2 cellular contexts compared by ENCODE assay signal in the genomic region with DNA sequence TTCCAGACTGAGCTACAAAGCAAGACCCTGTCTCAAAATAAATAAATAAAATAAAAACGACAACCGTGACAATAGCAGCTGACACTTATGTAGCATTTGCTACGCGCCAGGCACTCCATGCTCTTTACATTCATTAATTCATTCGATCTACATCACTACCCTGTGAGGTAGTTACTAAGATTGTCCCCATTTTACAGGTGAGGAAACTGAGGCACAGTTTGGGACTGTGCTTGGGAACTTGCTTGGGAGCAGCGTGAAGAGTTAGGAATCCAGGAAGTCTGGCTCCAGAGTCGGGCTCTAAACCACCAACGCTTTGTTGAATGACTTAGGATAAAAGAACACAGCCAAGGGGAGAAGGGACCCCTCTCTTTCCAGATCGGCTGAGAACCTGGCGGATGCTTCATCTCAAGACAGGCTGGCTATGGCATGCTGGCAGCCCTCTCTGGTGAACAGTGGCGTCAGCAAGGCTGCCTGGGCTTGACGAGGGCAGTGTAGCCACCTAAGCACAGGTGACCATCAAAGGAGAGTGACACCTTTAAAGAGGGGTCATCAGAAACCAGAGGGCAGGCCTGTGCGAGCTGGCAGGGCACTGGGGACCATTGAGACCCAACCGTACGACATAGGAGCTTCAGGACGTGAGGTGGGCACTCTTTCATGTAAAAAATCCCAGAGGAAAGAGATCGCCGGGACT.
TF ChIP-seq lines count a peak whose summit lies in the region.

No MANE protein-coding gene starts in this region.

TF ChIP-seq in HEK293, 187 proteins besides CTCF, POLR2A, EP300 and RAD21:
- TF ChIP-seq SP7 (tag by site-specific recombination; IDR thresholded peaks at IDR 0.05) (no peak), OVOL3 (tag by site-specific recombination; IDR thresholded peaks at IDR 0.05) (no peak), ZNF23 (tag by site-specific recombination; IDR thresholded peaks at IDR 0.05; ENCODE audit: borderline replicate concordance) (no peak), ZNF335 (tag by site-specific recombination; conservative IDR thresholded peaks at IDR 0.05) (peak; percentile 91)
TF ChIP-seq in HEK293: peak in this region for 1.

TF ChIP-seq in HepG2, 621 proteins besides CTCF, POLR2A, EP300 and RAD21 (continues in another document):
- TF ChIP-seq ATF7 (IDR thresholded peaks at IDR 0.05): no peak
- no peak for TF ChIP-seq ATF7 (CRISPR knock-in tag; IDR thresholded peaks at IDR 0.05)
- no peak for TF ChIP-seq ETV5 (CRISPR knock-in tag; IDR thresholded peaks at IDR 0.05; ENCODE audit: borderline replicate concordance)
- no peak for TF ChIP-seq CHD4 (IDR thresholded peaks at IDR 0.05; ENCODE audit: borderline replicate concordance, low read length)
- TF ChIP-seq, protein P1, sequence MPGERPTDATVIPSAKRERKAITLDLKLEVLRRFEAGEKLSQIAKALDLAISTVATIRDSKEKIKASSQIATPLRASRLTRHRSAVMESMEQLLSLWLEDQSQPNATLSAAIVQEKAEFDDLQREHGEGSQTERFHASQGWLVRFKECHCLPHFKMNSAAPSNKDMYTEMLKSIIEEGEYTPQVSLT (CRISPR knock-in tag; IDR thresholded peaks at IDR 0.05; ENCODE audit: borderline replicate concordance, low read depth): no peak
- no peak for TF ChIP-seq RFXAP (CRISPR knock-in tag; IDR thresholded peaks at IDR 0.05; ENCODE audit: borderline replicate concordance)
- TF ChIP-seq SMAD3 (CRISPR knock-in tag; IDR thresholded peaks at IDR 0.05): no peak
- TF ChIP-seq ZSCAN12 (CRISPR knock-in tag; IDR thresholded peaks at IDR 0.05): no peak
- TF ChIP-seq, protein P2, sequence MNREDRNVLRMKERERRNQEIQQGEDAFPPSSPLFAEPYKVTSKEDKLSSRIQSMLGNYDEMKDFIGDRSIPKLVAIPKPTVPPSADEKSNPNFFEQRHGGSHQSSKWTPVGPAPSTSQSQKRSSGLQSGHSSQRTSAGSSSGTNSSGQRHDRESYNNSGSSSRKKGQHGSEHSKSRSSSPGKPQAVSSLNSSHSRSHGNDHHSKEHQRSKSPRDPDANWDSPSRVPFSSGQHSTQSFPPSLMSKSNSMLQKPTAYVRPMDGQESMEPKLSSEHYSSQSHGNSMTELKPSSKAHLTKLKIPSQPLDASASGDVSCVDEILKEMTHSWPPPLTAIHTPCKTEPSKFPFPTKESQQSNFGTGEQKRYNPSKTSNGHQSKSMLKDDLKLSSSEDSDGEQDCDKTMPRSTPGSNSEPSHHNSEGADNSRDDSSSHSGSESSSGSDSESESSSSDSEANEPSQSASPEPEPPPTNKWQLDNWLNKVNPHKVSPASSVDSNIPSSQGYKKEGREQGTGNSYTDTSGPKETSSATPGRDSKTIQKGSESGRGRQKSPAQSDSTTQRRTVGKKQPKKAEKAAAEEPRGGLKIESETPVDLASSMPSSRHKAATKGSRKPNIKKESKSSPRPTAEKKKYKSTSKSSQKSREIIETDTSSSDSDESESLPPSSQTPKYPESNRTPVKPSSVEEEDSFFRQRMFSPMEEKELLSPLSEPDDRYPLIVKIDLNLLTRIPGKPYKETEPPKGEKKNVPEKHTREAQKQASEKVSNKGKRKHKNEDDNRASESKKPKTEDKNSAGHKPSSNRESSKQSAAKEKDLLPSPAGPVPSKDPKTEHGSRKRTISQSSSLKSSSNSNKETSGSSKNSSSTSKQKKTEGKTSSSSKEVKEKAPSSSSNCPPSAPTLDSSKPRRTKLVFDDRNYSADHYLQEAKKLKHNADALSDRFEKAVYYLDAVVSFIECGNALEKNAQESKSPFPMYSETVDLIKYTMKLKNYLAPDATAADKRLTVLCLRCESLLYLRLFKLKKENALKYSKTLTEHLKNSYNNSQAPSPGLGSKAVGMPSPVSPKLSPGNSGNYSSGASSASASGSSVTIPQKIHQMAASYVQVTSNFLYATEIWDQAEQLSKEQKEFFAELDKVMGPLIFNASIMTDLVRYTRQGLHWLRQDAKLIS (CRISPR knock-in tag; IDR thresholded peaks at IDR 0.05): no peak
- TF ChIP-seq CC2D1A (CRISPR knock-in tag; IDR thresholded peaks at IDR 0.05): no peak
- no peak; the same call in 1 of the 2 replicates for TF ChIP-seq ZNF773 (CRISPR knock-in tag; IDR thresholded peaks at IDR 0.05; ENCODE audit: borderline replicate concordance)
- TF ChIP-seq, protein P3, sequence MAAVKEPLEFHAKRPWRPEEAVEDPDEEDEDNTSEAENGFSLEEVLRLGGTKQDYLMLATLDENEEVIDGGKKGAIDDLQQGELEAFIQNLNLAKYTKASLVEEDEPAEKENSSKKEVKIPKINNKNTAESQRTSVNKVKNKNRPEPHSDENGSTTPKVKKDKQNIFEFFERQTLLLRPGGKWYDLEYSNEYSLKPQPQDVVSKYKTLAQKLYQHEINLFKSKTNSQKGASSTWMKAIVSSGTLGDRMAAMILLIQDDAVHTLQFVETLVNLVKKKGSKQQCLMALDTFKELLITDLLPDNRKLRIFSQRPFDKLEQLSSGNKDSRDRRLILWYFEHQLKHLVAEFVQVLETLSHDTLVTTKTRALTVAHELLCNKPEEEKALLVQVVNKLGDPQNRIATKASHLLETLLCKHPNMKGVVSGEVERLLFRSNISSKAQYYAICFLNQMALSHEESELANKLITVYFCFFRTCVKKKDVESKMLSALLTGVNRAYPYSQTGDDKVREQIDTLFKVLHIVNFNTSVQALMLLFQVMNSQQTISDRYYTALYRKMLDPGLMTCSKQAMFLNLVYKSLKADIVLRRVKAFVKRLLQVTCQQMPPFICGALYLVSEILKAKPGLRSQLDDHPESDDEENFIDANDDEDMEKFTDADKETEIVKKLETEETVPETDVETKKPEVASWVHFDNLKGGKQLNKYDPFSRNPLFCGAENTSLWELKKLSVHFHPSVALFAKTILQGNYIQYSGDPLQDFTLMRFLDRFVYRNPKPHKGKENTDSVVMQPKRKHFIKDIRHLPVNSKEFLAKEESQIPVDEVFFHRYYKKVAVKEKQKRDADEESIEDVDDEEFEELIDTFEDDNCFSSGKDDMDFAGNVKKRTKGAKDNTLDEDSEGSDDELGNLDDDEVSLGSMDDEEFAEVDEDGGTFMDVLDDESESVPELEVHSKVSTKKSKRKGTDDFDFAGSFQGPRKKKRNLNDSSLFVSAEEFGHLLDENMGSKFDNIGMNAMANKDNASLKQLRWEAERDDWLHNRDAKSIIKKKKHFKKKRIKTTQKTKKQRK (IDR thresholded peaks at IDR 0.05; ENCODE audit: low read length): no peak
- TF ChIP-seq GABPB1 (CRISPR knock-in tag; IDR thresholded peaks at IDR 0.05): no peak
- TF ChIP-seq KAT8 (CRISPR knock-in tag; IDR thresholded peaks at IDR 0.05): no peak
- TF ChIP-seq ZNF619 (CRISPR knock-in tag; IDR thresholded peaks at IDR 0.05): no peak
- TF ChIP-seq POLR2G (IDR thresholded peaks at IDR 0.05; ENCODE audit: low read depth, low read length): no peak
- no peak for TF ChIP-seq ZSCAN20 (CRISPR knock-in tag; IDR thresholded peaks at IDR 0.05; ENCODE audit: borderline replicate concordance)
- no peak for TF ChIP-seq ZZZ3 (CRISPR knock-in tag; IDR thresholded peaks at IDR 0.05; ENCODE audit: borderline replicate concordance)
- 0 out of 2 replicates have a peak, but pooled peaks have one; percentile 5 for TF ChIP-seq RFX3 (CRISPR knock-in tag; IDR thresholded peaks at IDR 0.05)
- TF ChIP-seq SP5 (CRISPR knock-in tag; IDR thresholded peaks at IDR 0.05; ENCODE audit: borderline replicate concordance, low read depth): no peak
- no peak for TF ChIP-seq ZNF660 (CRISPR knock-in tag; IDR thresholded peaks at IDR 0.05; ENCODE audit: borderline replicate concordance, low read depth)
- no peak for TF ChIP-seq IKZF1 (IDR thresholded peaks at IDR 0.05)
- TF ChIP-seq, protein P4, sequence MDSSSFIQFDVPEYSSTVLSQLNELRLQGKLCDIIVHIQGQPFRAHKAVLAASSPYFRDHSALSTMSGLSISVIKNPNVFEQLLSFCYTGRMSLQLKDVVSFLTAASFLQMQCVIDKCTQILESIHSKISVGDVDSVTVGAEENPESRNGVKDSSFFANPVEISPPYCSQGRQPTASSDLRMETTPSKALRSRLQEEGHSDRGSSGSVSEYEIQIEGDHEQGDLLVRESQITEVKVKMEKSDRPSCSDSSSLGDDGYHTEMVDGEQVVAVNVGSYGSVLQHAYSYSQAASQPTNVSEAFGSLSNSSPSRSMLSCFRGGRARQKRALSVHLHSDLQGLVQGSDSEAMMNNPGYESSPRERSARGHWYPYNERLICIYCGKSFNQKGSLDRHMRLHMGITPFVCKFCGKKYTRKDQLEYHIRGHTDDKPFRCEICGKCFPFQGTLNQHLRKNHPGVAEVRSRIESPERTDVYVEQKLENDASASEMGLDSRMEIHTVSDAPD (CRISPR knock-in tag; IDR thresholded peaks at IDR 0.05): no peak
- TF ChIP-seq ZFP41 (CRISPR knock-in tag; IDR thresholded peaks at IDR 0.05; ENCODE audit: borderline replicate concordance): no peak
- no peak for TF ChIP-seq ATF7-NPFF (CRISPR knock-in tag; IDR thresholded peaks at IDR 0.05; ENCODE audit: low read depth)
- TF ChIP-seq ZNF570 (CRISPR knock-in tag; IDR thresholded peaks at IDR 0.05; ENCODE audit: borderline replicate concordance): no peak
- TF ChIP-seq, protein P5, sequence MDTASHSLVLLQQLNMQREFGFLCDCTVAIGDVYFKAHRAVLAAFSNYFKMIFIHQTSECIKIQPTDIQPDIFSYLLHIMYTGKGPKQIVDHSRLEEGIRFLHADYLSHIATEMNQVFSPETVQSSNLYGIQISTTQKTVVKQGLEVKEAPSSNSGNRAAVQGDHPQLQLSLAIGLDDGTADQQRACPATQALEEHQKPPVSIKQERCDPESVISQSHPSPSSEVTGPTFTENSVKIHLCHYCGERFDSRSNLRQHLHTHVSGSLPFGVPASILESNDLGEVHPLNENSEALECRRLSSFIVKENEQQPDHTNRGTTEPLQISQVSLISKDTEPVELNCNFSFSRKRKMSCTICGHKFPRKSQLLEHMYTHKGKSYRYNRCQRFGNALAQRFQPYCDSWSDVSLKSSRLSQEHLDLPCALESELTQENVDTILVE (CRISPR knock-in tag; IDR thresholded peaks at IDR 0.05): no peak
- TF ChIP-seq, protein P6, sequence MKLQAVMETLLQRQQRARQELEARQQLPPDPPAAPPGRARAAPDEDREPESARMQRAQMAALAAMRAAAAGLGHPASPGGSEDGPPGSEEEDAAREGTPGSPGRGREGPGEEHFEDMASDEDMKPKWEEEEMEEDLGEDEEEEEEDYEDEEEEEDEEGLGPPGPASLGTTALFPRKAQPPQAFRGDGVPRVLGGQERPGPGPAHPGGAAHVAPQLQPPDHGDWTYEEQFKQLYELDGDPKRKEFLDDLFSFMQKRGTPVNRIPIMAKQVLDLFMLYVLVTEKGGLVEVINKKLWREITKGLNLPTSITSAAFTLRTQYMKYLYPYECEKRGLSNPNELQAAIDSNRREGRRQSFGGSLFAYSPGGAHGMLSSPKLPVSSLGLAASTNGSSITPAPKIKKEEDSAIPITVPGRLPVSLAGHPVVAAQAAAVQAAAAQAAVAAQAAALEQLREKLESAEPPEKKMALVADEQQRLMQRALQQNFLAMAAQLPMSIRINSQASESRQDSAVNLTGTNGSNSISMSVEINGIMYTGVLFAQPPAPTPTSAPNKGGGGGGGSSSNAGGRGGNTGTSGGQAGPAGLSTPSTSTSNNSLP (IDR thresholded peaks at IDR 0.05; ENCODE audit: low read depth, low read length): no peak
- no peak for TF ChIP-seq ZFP36 (IDR thresholded peaks at IDR 0.05; ENCODE audit: borderline replicate concordance, low read depth, low read length, partially characterized antibody)
- no peak for TF ChIP-seq ZNF501 (CRISPR knock-in tag; IDR thresholded peaks at IDR 0.05)
- no peak for TF ChIP-seq PHF21A (CRISPR knock-in tag; IDR thresholded peaks at IDR 0.05)
- TF ChIP-seq ZSCAN31 (CRISPR knock-in tag; IDR thresholded peaks at IDR 0.05; ENCODE audit: low read depth): no peak
- 0 out of 2 replicates have a peak, but pooled peaks have one; percentile 54 for TF ChIP-seq PRMT3 (CRISPR knock-in tag; IDR thresholded peaks at IDR 0.05; ENCODE audit: borderline replicate concordance, low read depth)
- no peak for TF ChIP-seq SKI (IDR thresholded peaks at IDR 0.05; ENCODE audit: partially characterized antibody)
- TF ChIP-seq ZNF317 (CRISPR knock-in tag; IDR thresholded peaks at IDR 0.05): no peak
- TF ChIP-seq, protein P7, sequence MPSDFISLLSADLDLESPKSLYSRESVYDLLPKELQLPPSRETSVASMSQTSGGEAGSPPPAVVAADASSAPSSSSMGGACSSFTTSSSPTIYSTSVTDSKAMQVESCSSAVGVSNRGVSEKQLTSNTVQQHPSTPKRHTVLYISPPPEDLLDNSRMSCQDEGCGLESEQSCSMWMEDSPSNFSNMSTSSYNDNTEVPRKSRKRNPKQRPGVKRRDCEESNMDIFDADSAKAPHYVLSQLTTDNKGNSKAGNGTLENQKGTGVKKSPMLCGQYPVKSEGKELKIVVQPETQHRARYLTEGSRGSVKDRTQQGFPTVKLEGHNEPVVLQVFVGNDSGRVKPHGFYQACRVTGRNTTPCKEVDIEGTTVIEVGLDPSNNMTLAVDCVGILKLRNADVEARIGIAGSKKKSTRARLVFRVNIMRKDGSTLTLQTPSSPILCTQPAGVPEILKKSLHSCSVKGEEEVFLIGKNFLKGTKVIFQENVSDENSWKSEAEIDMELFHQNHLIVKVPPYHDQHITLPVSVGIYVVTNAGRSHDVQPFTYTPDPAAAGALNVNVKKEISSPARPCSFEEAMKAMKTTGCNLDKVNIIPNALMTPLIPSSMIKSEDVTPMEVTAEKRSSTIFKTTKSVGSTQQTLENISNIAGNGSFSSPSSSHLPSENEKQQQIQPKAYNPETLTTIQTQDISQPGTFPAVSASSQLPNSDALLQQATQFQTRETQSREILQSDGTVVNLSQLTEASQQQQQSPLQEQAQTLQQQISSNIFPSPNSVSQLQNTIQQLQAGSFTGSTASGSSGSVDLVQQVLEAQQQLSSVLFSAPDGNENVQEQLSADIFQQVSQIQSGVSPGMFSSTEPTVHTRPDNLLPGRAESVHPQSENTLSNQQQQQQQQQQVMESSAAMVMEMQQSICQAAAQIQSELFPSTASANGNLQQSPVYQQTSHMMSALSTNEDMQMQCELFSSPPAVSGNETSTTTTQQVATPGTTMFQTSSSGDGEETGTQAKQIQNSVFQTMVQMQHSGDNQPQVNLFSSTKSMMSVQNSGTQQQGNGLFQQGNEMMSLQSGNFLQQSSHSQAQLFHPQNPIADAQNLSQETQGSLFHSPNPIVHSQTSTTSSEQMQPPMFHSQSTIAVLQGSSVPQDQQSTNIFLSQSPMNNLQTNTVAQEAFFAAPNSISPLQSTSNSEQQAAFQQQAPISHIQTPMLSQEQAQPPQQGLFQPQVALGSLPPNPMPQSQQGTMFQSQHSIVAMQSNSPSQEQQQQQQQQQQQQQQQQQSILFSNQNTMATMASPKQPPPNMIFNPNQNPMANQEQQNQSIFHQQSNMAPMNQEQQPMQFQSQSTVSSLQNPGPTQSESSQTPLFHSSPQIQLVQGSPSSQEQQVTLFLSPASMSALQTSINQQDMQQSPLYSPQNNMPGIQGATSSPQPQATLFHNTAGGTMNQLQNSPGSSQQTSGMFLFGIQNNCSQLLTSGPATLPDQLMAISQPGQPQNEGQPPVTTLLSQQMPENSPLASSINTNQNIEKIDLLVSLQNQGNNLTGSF (CRISPR knock-in tag; IDR thresholded peaks at IDR 0.05): 0 out of 2 replicates have a peak, but pooled peaks have one; percentile 29
- TF ChIP-seq ZNF224 (CRISPR knock-in tag; IDR thresholded peaks at IDR 0.05): no peak
- no peak for TF ChIP-seq PRPF4 (IDR thresholded peaks at IDR 0.05; ENCODE audit: low read depth, low read length, poor library complexity, severe bottlenecking)
- no peak for TF ChIP-seq TP53 (CRISPR knock-in tag; conservative IDR thresholded peaks at IDR 0.05)
- TF ChIP-seq, protein P8, sequence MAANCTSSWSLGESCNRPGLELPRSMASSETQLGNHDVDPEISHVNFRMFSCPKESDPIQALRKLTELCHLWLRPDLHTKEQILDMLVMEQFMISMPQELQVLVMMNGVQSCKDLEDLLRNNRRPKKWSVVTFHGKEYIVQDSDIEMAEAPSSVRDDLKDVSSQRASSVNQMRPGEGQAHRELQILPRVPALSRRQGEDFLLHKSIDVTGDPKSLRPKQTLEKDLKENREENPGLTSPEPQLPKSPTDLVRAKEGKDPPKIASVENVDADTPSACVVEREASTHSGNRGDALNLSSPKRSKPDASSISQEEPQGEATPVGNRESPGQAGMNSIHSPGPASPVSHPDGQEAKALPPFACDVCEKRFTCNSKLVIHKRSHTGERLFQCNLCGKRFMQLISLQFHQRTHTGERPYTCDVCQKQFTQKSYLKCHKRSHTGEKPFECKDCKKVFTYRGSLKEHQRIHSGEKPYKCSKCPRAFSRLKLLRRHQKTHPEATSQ (CRISPR knock-in tag; IDR thresholded peaks at IDR 0.05; ENCODE audit: borderline replicate concordance): no peak
